15 cellular contexts compared by ENCODE assay signal in genomic region chr10:72736881-72737280, GRCh38. TPM values are rescaled to one million over a fixed set of nuclear protein-coding genes. Genes with fewer than 3 reads are reported as not detected.
DNase-seq lines count a peak whose midpoint lies in the region; ATAC-seq and TF ChIP-seq lines count a peak whose summit lies in the region.
"Had no signal": no experiment of that assay in that cellular context is flagged by ENCODE, and none has a peak within 500 bp of the region (broad histone marks: within the 10 kb centered on the region; RNA-seq: fewer than 3 reads in every experiment).

No MANE protein-coding gene starts in this region.

- H3K4ac ChIP-seq in mesenchymal stem cell (ENCODE audit: low read depth in 1 of 2, low read length in 2 of 2), result no peak overlapping the region

- H3K14ac ChIP-seq in mesenchymal stem cell (ENCODE audit: low read length in 2 of 2), result no peak overlapping the region

- H3K9me3 ChIP-seq in mesenchymal stem cell (ENCODE audit: control insufficient read depth, low read length) (no peaks in the 10 kb centered on the region), thoracic aorta (no peaks in the 10 kb centered on the region)

- H2BK12ac ChIP-seq in mesenchymal stem cell (ENCODE audit: low read length in 2 of 2), result no peak overlapping the region

- no peaks in the 10 kb centered on the region for H3K4me1 ChIP-seq in mesenchymal stem cell (ENCODE audit: control insufficient read depth, insufficient read depth, low read depth, low read length)
- peaks cover 45 to 56% of the 10 kb centered on the region in 2 donors for H3K4me1 ChIP-seq in thoracic aorta (ENCODE audit: control insufficient read depth in 1 of 2, low read depth in 2 of 2)

- H3K27me3 Mint-ChIP-seq in brain, result no peaks in the 10 kb centered on the region
- H3K27me3 Mint-ChIP-seq: CD4-positive, CD25-positive, alpha-beta regulatory T cell; IgD-negative memory B cell had no signal

- H3K36me3 Mint-ChIP-seq in brain, result peaks cover 4% of the 10 kb centered on the region

- TF ChIP-seq CTCF in HL-60 (IDR thresholded peaks at IDR 0.05; ENCODE audit: insufficient read depth, low read length) (no peak), brain (conservative IDR thresholded peaks at IDR 0.05) (no peak), thoracic aorta (IDR thresholded peaks at IDR 0.05) (no peak)

- peak overlapping the region in 3 of 5 experiments; percentile 26 to 88 (median 57) for H3K27ac Mint-ChIP-seq in brain

- H3K4me1 Mint-ChIP-seq in brain, result peaks cover 42% of the 10 kb centered on the region

- H3K9me3 Mint-ChIP-seq in brain, result no peaks in the 10 kb centered on the region
- H3K9me3 Mint-ChIP-seq: CD4-positive, CD25-positive, alpha-beta regulatory T cell; IgD-negative memory B cell had no signal

- no peak overlapping the region for H3K4me3 Mint-ChIP-seq in brain
- H3K4me3 Mint-ChIP-seq: CD4-positive, CD25-positive, alpha-beta regulatory T cell; IgD-negative memory B cell had no signal

- no peak overlapping the region for H4K91ac ChIP-seq in mesenchymal stem cell (ENCODE audit: low read length)

- ATAC-seq in thoracic aorta (ENCODE audit: insufficient number of reproducible peaks, low FRiP score, low read depth), result no peak
- ATAC-seq in HG02870 (IDR thresholded peaks at IDR 0.05; ENCODE audit: unreplicated experiment), result no peak

- peak overlapping the region in 1 of 2 experiments; percentile 54 for H3K18ac ChIP-seq in mesenchymal stem cell (ENCODE audit: low read depth in 1 of 2, low read length in 2 of 2)

- no peak overlapping the region for H2AK5ac ChIP-seq in mesenchymal stem cell (ENCODE audit: low read length, severe bottlenecking)

- WGBS in mesenchymal stem cell, result 96% methylated on average over 3 of the region's 3 CpGs

- DNase-seq in HL-60 (ENCODE audit: low read depth in 1 of 2, low spot score in 1 of 2) (no peak), mesenchymal stem cell (no peak), thoracic aorta (ENCODE audit: low spot score) (no peak), GM03348 (ENCODE audit: low spot score) (no peak), AG20443 (ENCODE audit: low spot score) (no peak), DMS 273 (lab: John Stamatoyannopoulos, UW; ENCODE audit: unreplicated experiment) (no peak)
- DNase-seq: activated gamma-delta T cell treated with Interleukin-2 at 50 U/mL for 16 hours; CD4-positive, CD25-positive, alpha-beta regulatory T cell; erythroblast; NCI-H1092; posterior cingulate gyrus; stimulated activated CD8-positive, alpha-beta memory T cell treated with anti-CD3 and anti-CD28 coated beads, Interleukin-4, amount 100 ng/mL, for 48 hours had no signal

- H4K8ac ChIP-seq in mesenchymal stem cell (ENCODE audit: low read length), result no peak overlapping the region

- H2BK15ac ChIP-seq in mesenchymal stem cell (ENCODE audit: low read depth, poor library complexity, severe bottlenecking), result no peak overlapping the region

- H3K4me2 ChIP-seq in mesenchymal stem cell (ENCODE audit: low read length, poor library complexity, severe bottlenecking), result no peak overlapping the region

- no peaks in the 10 kb centered on the region for H3K36me3 ChIP-seq in mesenchymal stem cell (ENCODE audit: control insufficient read depth in 1 of 2, insufficient read depth in 2 of 2, low read depth in 1 of 2, low read length in 2 of 2)
- no peaks in the 10 kb centered on the region for H3K36me3 ChIP-seq in thoracic aorta

- no peak overlapping the region for H2BK120ac ChIP-seq in mesenchymal stem cell (ENCODE audit: low read depth, low read length)

- H2BK5ac ChIP-seq in mesenchymal stem cell (ENCODE audit: low read depth, low read length, poor library complexity, severe bottlenecking), result no peak overlapping the region

- peak overlapping the region; percentile 66 for H3K9ac ChIP-seq in mesenchymal stem cell (ENCODE audit: low read length)

- H3K27ac ChIP-seq in HL-60 (replicated peaks) (peak overlapping the region; percentile 39), mesenchymal stem cell (ENCODE audit: low read length, poor library complexity, severe bottlenecking) (no peak overlapping the region), thoracic aorta (peak overlapping the region; percentile 14 to 79)

- peaks cover 16% of the 10 kb centered on the region for H3K79me1 ChIP-seq in mesenchymal stem cell (replicated peaks; ENCODE audit: low read length, poor library complexity, severe bottlenecking)

- no peak overlapping the region for H2AFZ ChIP-seq in mesenchymal stem cell (ENCODE audit: low read depth, low read length)

- no peak overlapping the region for H3K23ac ChIP-seq in mesenchymal stem cell (ENCODE audit: low read length in 2 of 2)

- no peaks in the 10 kb centered on the region for H3K27me3 ChIP-seq in HL-60 (ENCODE audit: insufficient read depth, poor library complexity, severe bottlenecking)
- H3K27me3 ChIP-seq in mesenchymal stem cell (ENCODE audit: control insufficient read depth in 1 of 2, insufficient read depth in 1 of 2, low read length in 2 of 2), result no peaks in the 10 kb centered on the region
- no peaks in the 10 kb centered on the region for H3K27me3 ChIP-seq in thoracic aorta (replicated peaks; ENCODE audit: insufficient read depth)

- H3K4me3 ChIP-seq in HL-60 (replicated peaks; ENCODE audit: insufficient read depth, low read length) (no peak overlapping the region), mesenchymal stem cell (ENCODE audit: insufficient read depth in 1 of 2, low read depth in 1 of 2, low read length in 2 of 2) (no peak overlapping the region), thoracic aorta (peak overlapping the region; percentile 17)

RNA-seq across cellular contexts. Expression of gene MCU, which starts 44.9 kb away (rescaled TPM):
- 13.6 TPM for polyA plus RNA-seq in brain (ENCODE audit: insufficient read depth, low read depth, low replicate concordance)
- polyA plus RNA-seq in mesenchymal stem cell (2013, experiment 1 of 2), result 17.3 TPM
- 17.6 TPM for polyA plus RNA-seq in mesenchymal stem cell (2013, experiment 2 of 2)
- 10 to 100 TPM; 15.0 to 24.6 TPM for total RNA-seq in thoracic aorta
